9 cellular contexts compared by ENCODE assay signal in the genomic region with DNA sequence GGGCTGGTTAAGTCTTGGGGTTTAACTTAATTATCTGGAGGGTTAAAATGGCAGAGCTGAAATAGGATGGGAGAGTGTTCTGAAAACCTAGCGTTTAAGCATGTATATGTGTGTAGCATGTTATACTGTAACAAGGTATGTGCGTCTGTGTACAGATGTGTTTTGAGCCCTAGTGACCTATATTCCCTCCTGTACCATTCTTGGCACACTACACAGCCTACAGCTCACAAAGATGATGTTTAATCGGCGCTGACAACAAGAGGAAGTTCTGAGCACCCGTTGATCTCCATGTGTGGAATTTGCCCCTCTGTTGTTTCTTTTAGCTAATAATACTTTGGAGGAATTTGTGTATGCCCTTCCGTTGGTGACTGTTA. TPM values are rescaled to one million over a fixed set of nuclear protein-coding genes. Genes with fewer than 3 reads are reported as not detected.
A peak's percentile ranks its signal among the peaks of the same experiment; 100 is the strongest.
DNase-seq lines count a peak whose midpoint lies in the region; ATAC-seq and TF ChIP-seq lines count a peak whose summit lies in the region.
"Had no signal": no experiment of that assay in that cellular context is flagged by ENCODE, and none has a peak within 500 bp of the region (broad histone marks: within the 10 kb centered on the region; RNA-seq: fewer than 3 reads in every experiment).

No MANE protein-coding gene starts in this region.

- WGBS in heart right ventricle, 2 donors: 7 to 8% methylated on average over 6 of the region's 6 CpGs
- WGBS in body of pancreas, 2 donors: 3 to 5% methylated on average over 6 of the region's 6 CpGs

- H3K9me3 ChIP-seq in heart right ventricle: no peaks in the 10 kb centered on the region
- H3K9me3 ChIP-seq in body of pancreas: no peaks in the 10 kb centered on the region
- no peaks in the 10 kb centered on the region for H3K9me3 ChIP-seq in lower lobe of right lung
- H3K9me3 ChIP-seq in vagina: no peaks in the 10 kb centered on the region
- H3K9me3 ChIP-seq: neutrophil had no signal

- TF ChIP-seq POLR2A in body of pancreas (IDR thresholded peaks at IDR 0.05) (no peak), vagina (IDR thresholded peaks at IDR 0.05) (no peak)

- DNase-seq in heart right ventricle (no peak), Right ventricle myocardium inferior (ENCODE audit: missing footprints) (no peak), body of pancreas (peak in 1 of 4 donors; percentile 18), lower lobe of right lung (no peak), vagina (ENCODE audit: extremely low spot score in 2 of 2) (no peak), NCI-H2029 (lab: John Stamatoyannopoulos, UW) (no peak), NCI-H774 (lab: John Stamatoyannopoulos, UW) (no peak)
- DNase-seq in activated effector memory CD4-positive, alpha-beta T cell treated with Interleukin-2 at 50 U/mL for 16 hours: no peak

- peak overlapping the region in 9 of 10 donors; percentile 59 to 96 (median 80) for H3K4me3 ChIP-seq in heart right ventricle
- H3K4me3 ChIP-seq in body of pancreas: peak overlapping the region; percentile 68 to 82
- peak overlapping the region; percentile 80 for H3K4me3 ChIP-seq in lower lobe of right lung
- H3K4me3 ChIP-seq in vagina: peak overlapping the region; percentile 73 to 74

- H3K27ac ChIP-seq in heart right ventricle (peak overlapping the region in 7 of 10 donors; percentile 5 to 84 (median 66)), body of pancreas (peak overlapping the region in 3 of 4 donors; percentile 83 to 90 (median 89)), lower lobe of right lung (no peak overlapping the region), vagina (peak overlapping the region; percentile 73)
- H3K27ac ChIP-seq: neutrophil had no signal

- intact Hi-C loops in heart right ventricle (cut with DNase I) (loop anchor here in 3 of 10 donors (1.0 to 5.0 kb wide), 3 partner anchors 82 to 207 kb away; no protein-coding TSS in a partner anchor), Right ventricle myocardium inferior (cut with DNase I) (no loop called here), body of pancreas (cut with DNase I) (no loop called here), lower lobe of right lung (cut with DNase I) (no loop called here), vagina (cut with DNase I) (no loop called here)

- ATAC-seq in heart right ventricle: no peak
- no peak for ATAC-seq in Right ventricle myocardium inferior
- ATAC-seq in body of pancreas: no peak
- no peak for ATAC-seq in lower lobe of right lung

- H3K36me3 ChIP-seq in heart right ventricle (no peaks in the 10 kb centered on the region), body of pancreas (replicated peaks in 1 of 2; ENCODE audit: insufficient read depth in 1 of 2, low read depth in 2 of 2) (no peaks in the 10 kb centered on the region), lower lobe of right lung (no peaks in the 10 kb centered on the region), vagina (no peaks in the 10 kb centered on the region)
- H3K36me3 ChIP-seq: neutrophil had no signal

- peaks cover 8 to 26% (median 18%) of the 10 kb centered on the region in 9 donors for H3K4me1 ChIP-seq in heart right ventricle
- peaks cover 26% of the 10 kb centered on the region for H3K4me1 ChIP-seq in body of pancreas
- peaks cover 19% of the 10 kb centered on the region for H3K4me1 ChIP-seq in lower lobe of right lung
- peaks cover 17% of the 10 kb centered on the region for H3K4me1 ChIP-seq in vagina

- H3K27me3 ChIP-seq in heart right ventricle (peaks cover 0 to 26% (median 9%) of the 10 kb centered on the region in 7 donors), body of pancreas (no peaks in the 10 kb centered on the region), lower lobe of right lung (ENCODE audit: low read depth) (peaks cover 12% of the 10 kb centered on the region), vagina (no peaks in the 10 kb centered on the region)

- no peak for TF ChIP-seq CTCF in heart right ventricle (IDR thresholded peaks at IDR 0.05)
- TF ChIP-seq CTCF in body of pancreas (IDR thresholded peaks at IDR 0.05): no peak
- TF ChIP-seq CTCF in lower lobe of right lung (IDR thresholded peaks at IDR 0.05): no peak
- TF ChIP-seq CTCF in vagina (IDR thresholded peaks at IDR 0.05): no peak

RNA-seq across cellular contexts. Expression of a gene that starts 1.4 kb away (rescaled TPM):
- total RNA-seq in heart right ventricle: 10 to 100 TPM in 1 of 10 donors, 1 to 10 TPM in 9; 1.2 to 10.3 (median 4.1) TPM
- polyA plus RNA-seq in heart right ventricle: 1 to 10 TPM; 3.1 to 8.2 TPM
- total RNA-seq in Right ventricle myocardium inferior: 5.4 TPM
- total RNA-seq in body of pancreas: 10 to 100 TPM; 11.9 to 13.7 TPM
- total RNA-seq in lower lobe of right lung: 30.4 TPM
- 19.6 TPM for total RNA-seq in vagina
